ENCODE assay signal across 11 cellular contexts in the genomic region with DNA sequence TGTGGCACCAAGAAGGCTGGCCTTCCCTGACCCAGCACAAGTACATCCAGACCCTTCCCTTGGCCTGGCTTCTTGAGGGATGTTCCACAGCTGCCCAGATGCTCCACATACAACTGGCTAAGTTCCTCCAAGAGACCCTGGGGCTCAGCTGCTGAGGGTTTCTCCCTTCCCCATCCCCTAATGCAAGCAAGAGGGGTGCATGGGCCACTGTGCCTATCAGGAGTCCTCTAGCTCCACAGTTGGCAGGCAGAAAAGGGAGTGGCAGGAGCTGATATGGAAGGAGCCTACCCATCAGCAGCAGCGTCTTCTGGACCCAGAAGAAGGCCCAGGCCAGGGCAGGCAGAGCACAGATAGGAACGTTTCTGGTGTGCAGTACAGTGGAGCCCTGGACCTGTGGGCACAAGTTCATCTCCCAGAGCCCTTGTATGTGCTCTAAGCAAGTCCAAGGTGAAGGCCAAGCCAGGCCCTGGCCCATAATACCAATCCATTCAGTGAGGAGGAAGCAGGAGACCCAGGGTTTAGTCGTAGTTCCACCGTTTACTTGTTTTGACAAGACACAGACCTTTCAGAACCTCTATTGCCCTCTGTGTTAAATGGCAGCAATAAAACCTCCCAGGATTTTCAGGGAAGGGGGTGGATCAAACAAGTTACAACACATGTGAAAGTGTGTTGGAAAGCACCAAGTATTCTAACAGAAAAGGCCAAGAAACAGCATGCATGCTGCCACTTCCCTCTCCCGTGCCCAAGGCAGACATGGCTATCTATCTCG. TPM values are rescaled to one million over a fixed set of nuclear protein-coding genes. Genes with fewer than 3 reads are reported as not detected.
DNase-seq lines count a peak whose midpoint lies in the region; ATAC-seq and TF ChIP-seq lines count a peak whose summit lies in the region.
"Had no signal": no experiment of that assay in that cellular context is flagged by ENCODE, and none has a peak within 500 bp of the region (broad histone marks: within the 10 kb centered on the region; RNA-seq: fewer than 3 reads in every experiment).

No MANE protein-coding gene starts in this region.

- H3K4me1 ChIP-seq in OCI-LY7 (ENCODE audit: insufficient read depth, low read length, poor library complexity, severe bottlenecking) = peaks cover 60% of the 10 kb centered on the region

- TF ChIP-seq CTCF in CD4-positive, alpha-beta T cell (IDR thresholded peaks at IDR 0.05) = no peak
- TF ChIP-seq CTCF in OCI-LY7 (conservative IDR thresholded peaks at IDR 0.05; ENCODE audit: low read length) (no peak), epithelial cell of esophagus (IDR thresholded peaks at IDR 0.05; ENCODE audit: insufficient read depth, low read depth, low read length, missing control alignments) (no peak), nephron progenitor cell (IDR thresholded peaks at IDR 0.05) (no peak), glutamatergic neuron (IDR thresholded peaks at IDR 0.05; ENCODE audit: partially characterized antibody, unreplicated experiment) (no peak)

- peaks cover 97% of the 10 kb centered on the region for H3K4me1 Mint-ChIP-seq in CD4-positive, alpha-beta T cell (ENCODE audit: low read depth)
- H3K4me1 Mint-ChIP-seq in nephron progenitor cell (peaks cover 54% of the 10 kb centered on the region), glutamatergic neuron (ENCODE audit: low read depth, unreplicated experiment) (peaks cover 16% of the 10 kb centered on the region)

- H3K9me2 ChIP-seq in OCI-LY7 (ENCODE audit: insufficient read depth, low read length) = no peaks in the 10 kb centered on the region

- H3K4me2 ChIP-seq in OCI-LY7 (ENCODE audit: low read length) = peak overlapping the region; percentile 73

- no peaks in the 10 kb centered on the region for H3K27me3 Mint-ChIP-seq in CD4-positive, alpha-beta T cell
- H3K27me3 Mint-ChIP-seq in nephron progenitor cell (ENCODE audit: low read depth, poor library complexity) (peaks cover 7% of the 10 kb centered on the region), glutamatergic neuron (ENCODE audit: unreplicated experiment) (no peaks in the 10 kb centered on the region)

- intact Hi-C loops in CD4-positive, alpha-beta T cell (cut with DNase I, micrococcal nuclease) = no loop called here
- intact Hi-C loops in OCI-LY7 (cut with micrococcal nuclease; ENCODE audit: unreplicated experiment) = loop anchor here (1.0 kb wide), 1 partner anchor 26 kb away; the partner anchor contains the start of gene VSIR

- BruUV-seq in OCI-LY7 (replicated peaks; lab: Mats Ljungman, UMichigan) = no TSS peak

- no peaks in the 10 kb centered on the region for H4K20me1 ChIP-seq in OCI-LY7 (ENCODE audit: insufficient read depth, low read length)

- H3K27ac ChIP-seq in CD4-positive, alpha-beta T cell (ENCODE audit: low read depth, low read length) = peak overlapping the region; percentile 75
- H3K27ac ChIP-seq in OCI-LY7 (ENCODE audit: low read depth, low read length, poor library complexity, severe bottlenecking) = peak overlapping the region; percentile 88

- H2AFZ ChIP-seq in OCI-LY7 (ENCODE audit: low read length) = peak overlapping the region; percentile 74; the same call in 1 of the 2 replicates

- H3K9me3 Mint-ChIP-seq in CD4-positive, alpha-beta T cell = no peaks in the 10 kb centered on the region
- no peaks in the 10 kb centered on the region for H3K9me3 Mint-ChIP-seq in nephron progenitor cell
- H3K9me3 Mint-ChIP-seq in glutamatergic neuron (ENCODE audit: unreplicated experiment) = peaks cover 5% of the 10 kb centered on the region

- ATAC-seq in CD4-positive, alpha-beta T cell (ENCODE audit: poor library complexity) = no peak
- no peak for ATAC-seq in HG02763 (IDR thresholded peaks at IDR 0.05; ENCODE audit: unreplicated experiment)
- ATAC-seq in HG03521 (IDR thresholded peaks at IDR 0.05; ENCODE audit: unreplicated experiment) = no peak

- DNase-seq in CD4-positive, alpha-beta T cell = no peak
- DNase-seq in OCI-LY7 (ENCODE audit: low spot score) (no peak), epithelial cell of esophagus (ENCODE audit: low read depth) (peak; percentile 48), nephron progenitor cell (no peak), NCI-H2107 treated with DMSO at 0.1 percent for 48 hours (lab: John Stamatoyannopoulos, UW; ENCODE audit: unreplicated experiment) (no peak), glutamatergic neuron (no peak)
- DNase-seq: DMS153, NCI-H345 had no signal

- CTCF ChIA-PET in CD4-positive, alpha-beta T cell (lab: Charles Lee) = interaction anchor here (0.9 to 4.8 kb wide), 4 partner anchors 10 to 39 kb away, joined by 3 to 27 read pairs (median 4); partner anchors contain the start of gene VSIR
- CTCF ChIA-PET in OCI-LY7 (lab: Charles Lee; ENCODE audit: unreplicated experiment) = interaction anchor here (0.6 to 1.3 kb wide), 2 partner anchors 19 to 39 kb away, joined by 3 to 4 read pairs; no protein-coding TSS in a partner anchor

- POLR2A ChIA-PET in CD4-positive, alpha-beta T cell (lab: Charles Lee) = interaction anchor here (1.2 to 19.3 kb wide), 6 partner anchors 10 to 52 kb away, joined by 3 to 416 read pairs (median 16); partner anchors contain the start of gene VSIR
- POLR2A ChIA-PET in OCI-LY7 (lab: Charles Lee) = interaction anchor here (0.7 kb wide), 1 partner anchor 15 kb away, joined by 3 read pairs; no protein-coding TSS in a partner anchor

- peak overlapping the region; percentile 96 for H3K27ac Mint-ChIP-seq in CD4-positive, alpha-beta T cell
- H3K27ac Mint-ChIP-seq in nephron progenitor cell (peak overlapping the region; percentile 55), glutamatergic neuron (ENCODE audit: unreplicated experiment) (no peak overlapping the region)

- H3K36me3 Mint-ChIP-seq in CD4-positive, alpha-beta T cell (ENCODE audit: low read depth) = peaks cover 33% of the 10 kb centered on the region
- no peaks in the 10 kb centered on the region for H3K36me3 Mint-ChIP-seq in nephron progenitor cell (ENCODE audit: low read depth)
- H3K36me3 Mint-ChIP-seq in glutamatergic neuron (ENCODE audit: unreplicated experiment) = peaks cover 5% of the 10 kb centered on the region

- no peaks in the 10 kb centered on the region for H3K9me3 ChIP-seq in CD4-positive, alpha-beta T cell (ENCODE audit: control insufficient read depth, low read length)
- no peaks in the 10 kb centered on the region for H3K9me3 ChIP-seq in OCI-LY7 (ENCODE audit: low read length)

- no peaks in the 10 kb centered on the region for H3K79me2 ChIP-seq in OCI-LY7 (ENCODE audit: insufficient read depth, low read depth, low read length)

- H3K4me3 Mint-ChIP-seq in CD4-positive, alpha-beta T cell = peak overlapping the region; percentile 62
- H3K4me3 Mint-ChIP-seq in nephron progenitor cell (no peak overlapping the region), glutamatergic neuron (ENCODE audit: unreplicated experiment) (no peak overlapping the region)

- H3K36me3 ChIP-seq in OCI-LY7 (ENCODE audit: insufficient read depth, low read length) = no peaks in the 10 kb centered on the region

- no peaks in the 10 kb centered on the region for H3K27me3 ChIP-seq in CD4-positive, alpha-beta T cell (ENCODE audit: control insufficient read depth, insufficient read depth, low read length)

- no peak overlapping the region for H3K4me3 ChIP-seq in OCI-LY7 (ENCODE audit: low read depth, low read length, poor library complexity, severe bottlenecking)
- H3K4me3 ChIP-seq in epithelial cell of esophagus (ENCODE audit: low read length) = no peak overlapping the region

RNA-seq across cellular contexts. Expression of gene VSIR, which starts 26.1 kb away (rescaled TPM):
- total RNA-seq in CD4-positive, alpha-beta T cell = 10 to 100 TPM; 86.2 to 91.4 TPM
- total RNA-seq in OCI-LY7 (2014; rRNA removed; shearing (Covaris generic)) = 2.1 and 2.2 TPM in 2 replicates
- 4.9 and 9.0 TPM in 2 replicates for total RNA-seq in OCI-LY7 (2022)
- total RNA-seq in glutamatergic neuron (ENCODE audit: unreplicated experiment) = 0.29 TPM

RNA-seq across cellular contexts. Expression of gene C10orf105, which starts 27.6 kb away (rescaled TPM):
- total RNA-seq in CD4-positive, alpha-beta T cell = under 1 TPM; 0.25 to 0.36 TPM
- total RNA-seq in OCI-LY7 (2014; rRNA removed; shearing (Covaris generic)) = 0.09 TPM in 1 of 2 replicates, not detected in the other
- total RNA-seq in OCI-LY7 (2022) (0.09 and 0.15 TPM in 2 replicates), glutamatergic neuron (ENCODE audit: unreplicated experiment) (not detected)
- total RNA-seq: endothelial cell of umbilical vein had no signal

Comparison
In these comparisons a context has a peak if more than half of its experiments do, and no peak if none do; other contexts are left out.
1. RNA of gene VSIR, which starts 26.1 kb away (total RNA-seq): 86.2 to 91.4 TPM in CD4-positive, alpha-beta T cell; 2.1 to 9.0 TPM in OCI-LY7 and 0.29 TPM in glutamatergic neuron (single experiment); every median in the first group is over 4 times any median in the second.